Comparison of ENCODE assay signal across 26 cellular contexts in genomic region chr20:54084727-54085368, GRCh38. TPM values are rescaled to one million over a fixed set of nuclear protein-coding genes. Genes with fewer than 3 reads are reported as not detected.
DNase-seq lines count a peak whose midpoint lies in the region; ATAC-seq and TF ChIP-seq lines count a peak whose summit lies in the region.
"Had no signal": no experiment of that assay in that cellular context is flagged by ENCODE, and none has a peak within 500 bp of the region (broad histone marks: within the 10 kb centered on the region; RNA-seq: fewer than 3 reads in every experiment).

No MANE protein-coding gene starts in this region.

- POLR2A ChIA-PET in CD4-positive, alpha-beta T cell (lab: Charles Lee) = no interaction called here

- no peak for TF ChIP-seq CTCF in LNCaP clone FGC (IDR thresholded peaks at IDR 0.05; ENCODE audit: control insufficient read depth, extremely low read depth, insufficient read depth)
- no peak for TF ChIP-seq CTCF in prostate gland (IDR thresholded peaks at IDR 0.05)
- TF ChIP-seq CTCF in CD4-positive, alpha-beta T cell (IDR thresholded peaks at IDR 0.05) = no peak

- H3K9me3 ChIP-seq in prostate gland = no peaks in the 10 kb centered on the region
- no peaks in the 10 kb centered on the region for H3K9me3 ChIP-seq in CD4-positive, alpha-beta T cell (ENCODE audit: control insufficient read depth, low read length)
- H3K9me3 ChIP-seq: lower lobe of right lung, right lobe of liver, testis, uterus had no signal

- no peaks in the 10 kb centered on the region for H3K27me3 ChIP-seq in prostate gland (replicated peaks; ENCODE audit: insufficient read depth)
- H3K27me3 ChIP-seq in CD4-positive, alpha-beta T cell (ENCODE audit: control insufficient read depth, insufficient read depth, low read length) = no peaks in the 10 kb centered on the region
- H3K27me3 ChIP-seq: right lobe of liver, testis, uterus had no signal

- H3K9me3 Mint-ChIP-seq in CD4-positive, alpha-beta T cell = no peaks in the 10 kb centered on the region
- H3K9me3 Mint-ChIP-seq in stimulated activated naive CD8-positive, alpha-beta T cell treated with anti-CD3 and anti-CD28 coated beads, Interleukin-15, amount 100 ng/mL, for 72 hours = peaks cover 0 to 4% of the 10 kb centered on the region in 2 donors
- H3K9me3 Mint-ChIP-seq: nephron progenitor cell had no signal

- H3K27me3 Mint-ChIP-seq in CD4-positive, alpha-beta T cell = peaks cover 3% of the 10 kb centered on the region
- no peaks in the 10 kb centered on the region for H3K27me3 Mint-ChIP-seq in stimulated activated naive CD8-positive, alpha-beta T cell treated with anti-CD3 and anti-CD28 coated beads, Interleukin-15, amount 100 ng/mL, for 72 hours

- intact Hi-C loops in prostate gland (cut with DNase I) = no loop called here
- intact Hi-C loops in CD4-positive, alpha-beta T cell (cut with DNase I, micrococcal nuclease) = no loop called here

- TF ChIP-seq POLR2A in prostate gland (IDR thresholded peaks at IDR 0.05) = no peak

- H3K36me3 ChIP-seq in prostate gland = no peaks in the 10 kb centered on the region
- H3K36me3 ChIP-seq: lower lobe of right lung, right lobe of liver, uterus had no signal

- H3K4me3 ChIP-seq in LNCaP clone FGC (ENCODE audit: low read depth, low read length) = no peak overlapping the region
- no peak overlapping the region for H3K4me3 ChIP-seq in prostate gland
- H3K4me3 ChIP-seq: K562, lower lobe of right lung, right lobe of liver, testis, uterus had no signal

- H3K27ac Mint-ChIP-seq in CD4-positive, alpha-beta T cell = no peak overlapping the region
- no peak overlapping the region for H3K27ac Mint-ChIP-seq in stimulated activated naive CD8-positive, alpha-beta T cell treated with anti-CD3 and anti-CD28 coated beads, Interleukin-15, amount 100 ng/mL, for 72 hours
- H3K27ac Mint-ChIP-seq: nephron progenitor cell; stimulated activated naive B cell treated with anti-CD40 and anti-IgM and Interleukin-4, amounts not matched to agents 10 μg/mL and 1 μg/mL and 100 μg/mL, for 72 hours had no signal

- DNase-seq in EH (ENCODE audit: low read depth) = peak; percentile 48
- peak; percentile 83 for DNase-seq in LNCaP clone FGC (ENCODE audit: low read depth)
- peak; percentile 62 for DNase-seq in astrocyte of the hippocampus (ENCODE audit: low read depth, low spot score)
- DNase-seq in prostate gland (ENCODE audit: low spot score) = peak; percentile 63
- DNase-seq in CD4-positive, alpha-beta T cell = no peak
- no peak for DNase-seq in stimulated activated naive CD8-positive, alpha-beta T cell treated with anti-CD3 and anti-CD28 coated beads, Interleukin-15, amount 100 ng/mL, for 72 hours
- no peak for DNase-seq in left lobe of liver (ENCODE audit: low spot score)
- DNase-seq: activated CD4-positive, alpha-beta T cell treated with anti-CD3 and anti-CD28 coated beads for 4 hours; activated gamma-delta T cell treated with Interleukin-2 at 50 U/mL for 16 hours; H7; head of caudate nucleus; lower lobe of right lung; NCI-H1436; NCI-H748 treated with DMSO at 0.1 percent for 48 hours; nephron progenitor cell; right lobe of liver; RPMI8226; stimulated activated CD4-positive, alpha-beta T cell treated with anti-CD3 and anti-CD28 coated beads, Interleukin-12 subunit alpha, Interleukin-12 subunit beta, amount 100 ng/mL, for 4 hours; stimulated activated CD4-positive, alpha-beta T cell treated with anti-CD3 and anti-CD28 coated beads, Interleukin-4, amount 100 ng/mL, for 4 hours; stimulated activated naive B cell treated with anti-CD40 and anti-IgM and Interleukin-4, amounts not matched to agents 10 μg/mL and 1 μg/mL and 100 μg/mL, for 72 hours; T-helper 2 cell; testis; uterus had no signal

- no peaks in the 10 kb centered on the region for H3K36me3 Mint-ChIP-seq in CD4-positive, alpha-beta T cell (ENCODE audit: low read depth)
- H3K36me3 Mint-ChIP-seq: stimulated activated naive B cell treated with anti-CD40 and anti-IgM and Interleukin-4, amounts not matched to agents 10 μg/mL and 1 μg/mL and 100 μg/mL, for 72 hours had no signal

- no peak for ATAC-seq in CD4-positive, alpha-beta T cell (ENCODE audit: poor library complexity)
- ATAC-seq in stimulated activated naive CD8-positive, alpha-beta T cell treated with anti-CD3 and anti-CD28 coated beads, Interleukin-15, amount 100 ng/mL, for 72 hours = no peak
- ATAC-seq in left lobe of liver (no peak), GM18867 (IDR thresholded peaks at IDR 0.05; ENCODE audit: unreplicated experiment) (no peak)
- ATAC-seq: K562; stimulated activated naive B cell treated with anti-CD40 and anti-IgM and Interleukin-4, amounts not matched to agents 10 μg/mL and 1 μg/mL and 100 μg/mL, for 72 hours had no signal

- no peak overlapping the region for H3K27ac ChIP-seq in prostate gland
- no peak overlapping the region for H3K27ac ChIP-seq in CD4-positive, alpha-beta T cell (ENCODE audit: low read depth, low read length)
- H3K27ac ChIP-seq: lower lobe of right lung, parathyroid adenoma, right lobe of liver, testis, uterus had no signal

- WGBS in prostate gland = 64% methylated on average over 5 of the region's 5 CpGs

- peaks cover 4% of the 10 kb centered on the region for H3K4me1 ChIP-seq in prostate gland (replicated peaks)
- H3K4me1 ChIP-seq: lower lobe of right lung, parathyroid adenoma, right lobe of liver, testis, uterus had no signal

- CTCF ChIA-PET in CD4-positive, alpha-beta T cell (lab: Charles Lee) = interaction anchor here (0.8 kb wide), 1 partner anchor 12 kb away, joined by 3 read pairs; no protein-coding TSS in a partner anchor

- H3K4me3 Mint-ChIP-seq in CD4-positive, alpha-beta T cell = no peak overlapping the region
- no peak overlapping the region for H3K4me3 Mint-ChIP-seq in stimulated activated naive CD8-positive, alpha-beta T cell treated with anti-CD3 and anti-CD28 coated beads, Interleukin-15, amount 100 ng/mL, for 72 hours
- H3K4me3 Mint-ChIP-seq: nephron progenitor cell had no signal

- H3K4me1 Mint-ChIP-seq in CD4-positive, alpha-beta T cell (ENCODE audit: low read depth) = peaks cover 4% of the 10 kb centered on the region
- peaks cover 6% of the 10 kb centered on the region for H3K4me1 Mint-ChIP-seq in stimulated activated naive CD8-positive, alpha-beta T cell treated with anti-CD3 and anti-CD28 coated beads, Interleukin-15, amount 100 ng/mL, for 72 hours

RNA-seq across cellular contexts. Expression of gene BCAS1, which starts 14.5 kb away (rescaled TPM):
- total RNA-seq in prostate gland (10 to 100 TPM; 32.0 to 58.6 TPM), left lobe of liver (0.08 TPM)
- under 1 TPM; 0.20 to 0.27 TPM for total RNA-seq in CD4-positive, alpha-beta T cell

Comparison
In these comparisons a context has a peak if more than half of its experiments do, and no peak if none do; other contexts are left out.
1. DNase-seq: peak in EH (single experiment), LNCaP clone FGC (single experiment), astrocyte of the hippocampus (single experiment) and prostate gland (single experiment); none in CD4-positive, alpha-beta T cell (0 of 10), stimulated activated naive CD8-positive, alpha-beta T cell treated with anti-CD3 and anti-CD28 coated beads, Interleukin-15, amount 100 ng/mL, for 72 hours (0 of 2) and left lobe of liver (single experiment).
2. RNA of gene BCAS1, which starts 14.5 kb away (total RNA-seq): 32.0 to 58.6 TPM in prostate gland; 0.20 to 0.27 TPM in CD4-positive, alpha-beta T cell and 0.08 TPM in left lobe of liver (single experiment); every median in the first group is over 10 times any median in the second.